Comparison of ENCODE assay signal across 35 cellular contexts in genomic region chr6:40044196-40044595, GRCh38.
"Had no signal": no experiment of that assay in that cellular context is flagged by ENCODE, and none has a peak within 500 bp of the region (broad histone marks: within the 10 kb centered on the region; RNA-seq: fewer than 3 reads in every experiment).

No MANE protein-coding gene starts in this region.

- H3K27me3 ChIP-seq: MG63, SJCRH30 had no signal

- H3K9ac ChIP-seq: SK-N-SH had no signal

- DNase-seq: Kasumi-1, KG1, MG63, MV-4-11, NCI-H1048, NCI-H1092 treated with DMSO at 0.1 percent for 48 hours, NCI-H1105 treated with DMSO at 0.1 percent for 48 hours, NCI-H1417, NCI-H1436, NCI-H146, NCI-H1694, NCI-H187, NCI-H1930, NCI-H2029 treated with DMSO at 0.1 percent for 48 hours, NCI-H2081 treated with DMSO at 0.1 percent for 48 hours, NCI-H2107, NCI-H2171 treated with DMSO at 0.1 percent for 48 hours, NCI-H2227 treated with DMSO at 0.1 percent for 48 hours, NCI-H345, NCI-H446, NCI-H510A treated with DMSO at 0.1 percent for 48 hours, NCI-H524 treated with DMSO at 0.1 percent for 48 hours, NCI-H526 treated with DMSO at 0.1 percent for 48 hours, NCI-H774, PC-9, SHP77, SIG-M5, SJCRH30, SK-N-SH, SW 1271, T-helper 1 cell had no signal

- H3K9me3 ChIP-seq: MG63, SJCRH30, SK-N-SH had no signal

- H3K27ac ChIP-seq: PC-9, RWPE1, SJCRH30 had no signal

- H3K4me2 ChIP-seq: PC-9, SK-N-SH had no signal

- FAIRE-seq: RCC 7860 had no signal

- H3K36me3 ChIP-seq: MG63, SJCRH30 had no signal

- ATAC-seq: Panc1, Right ventricle myocardium inferior had no signal

- H3K4me3 ChIP-seq: MG63, PC-9, SJCRH30 had no signal

- H2AFZ ChIP-seq: PC-9 had no signal

- H3K4me1 ChIP-seq: SJCRH30 had no signal
